11 cellular contexts compared by ENCODE assay signal in the genomic region with DNA sequence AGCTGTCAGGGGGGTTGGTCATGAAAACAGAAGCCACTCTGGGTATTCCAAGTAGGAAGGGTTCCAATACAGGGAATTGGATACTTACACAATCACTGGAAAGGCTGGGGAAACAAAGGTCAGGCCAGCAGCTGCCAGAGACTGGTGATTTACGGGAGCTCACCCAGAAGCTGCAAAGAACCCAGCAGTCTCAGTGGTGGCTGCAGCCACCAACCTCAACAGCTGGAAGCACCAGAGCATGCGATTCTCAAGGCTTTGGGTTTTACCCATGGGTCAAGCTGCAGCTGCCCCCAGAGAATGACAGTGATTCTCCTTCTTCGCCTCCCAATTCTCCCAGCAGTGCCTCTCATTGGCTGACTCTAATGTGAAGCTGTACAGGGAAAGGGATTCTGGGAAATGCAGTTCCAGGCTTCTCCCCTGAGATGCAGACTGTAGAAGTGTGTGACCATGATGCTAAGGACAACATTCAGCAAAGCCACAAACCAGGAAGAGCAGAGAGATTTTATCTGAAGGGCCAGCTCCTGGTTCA.
DNase-seq lines count a peak whose midpoint lies in the region; ATAC-seq, FAIRE-seq and TF ChIP-seq lines count a peak whose summit lies in the region.
"Had no signal": no experiment of that assay in that cellular context is flagged by ENCODE, and none has a peak within 500 bp of the region (broad histone marks: within the 10 kb centered on the region; RNA-seq: fewer than 3 reads in every experiment).

No MANE protein-coding gene starts in this region.

- ATAC-seq in GM21423 (IDR thresholded peaks at IDR 0.05; ENCODE audit: unreplicated experiment) (peak; percentile 96), HG03342 (IDR thresholded peaks at IDR 0.05; ENCODE audit: unreplicated experiment) (peak; percentile 95)

- CTCF ChIA-PET in GM10248 (lab: Yijun Ruan, JAX), result interaction anchor here (0.9 to 2.0 kb wide), 5 partner anchors 9 to 62 kb away, joined by 3 to 5 read pairs (median 5); no protein-coding TSS in a partner anchor

- no peak for TF ChIP-seq CTCF in fibroblast of villous mesenchyme (IDR thresholded peaks at IDR 0.05; ENCODE audit: insufficient read depth, low read depth, low read length)
- TF ChIP-seq CTCF in GM10248 (IDR thresholded peaks at IDR 0.05; ENCODE audit: control extremely low read depth, extremely low read depth, low read depth, missing control alignments), result no peak

- no peak for TF ChIP-seq POLR2A in GM12891 (IDR thresholded peaks at IDR 0.05; ENCODE audit: low read depth, low read length)

- no peak overlapping the region for H3K4me3 ChIP-seq in fibroblast of villous mesenchyme (ENCODE audit: low read depth, low read length)
- H3K4me3 ChIP-seq: heart right ventricle had no signal

- POLR2A ChIA-PET in GM10248 (lab: Yijun Ruan, JAX), result no interaction called here

- DNase-seq in GM12891 (ENCODE audit: insufficient read length, low spot score), result peak; percentile 31
- DNase-seq in fibroblast of villous mesenchyme (ENCODE audit: low read depth), result peak; percentile 42
- no peak for DNase-seq in activated effector memory CD4-positive, alpha-beta T cell treated with anti-CD3 and anti-CD28 coated beads, Interleukin-2, amount 50 U/mL, for 16 hours
- DNase-seq in activated CD4-positive, alpha-beta T cell treated with anti-CD3 and anti-CD28 coated beads, Interleukin-2, amount 50 U/mL, for 1 hour, result no peak
- DNase-seq in putamen (ENCODE audit: low spot score), result no peak
- no peak for DNase-seq in GM10248 (ENCODE audit: extremely low spot score)
- DNase-seq: heart right ventricle; NCI-H2081 treated with DMSO at 0.1 percent for 48 hours; stimulated activated CD4-positive, alpha-beta T cell treated with anti-CD3 and anti-CD28 coated beads, Interleukin-2, amount 100 ng/mL, for 24 hours had no signal

- no peak for FAIRE-seq in GM12891 (lab: Jason Lieb, UNC)

TF ChIP-seq in GM12891, 5 proteins besides CTCF, POLR2A, EP300 and RAD21:
- no peak for TF ChIP-seq SPI1 (IDR thresholded peaks at IDR 0.05; ENCODE audit: low read depth, low read length)
- no peak for TF ChIP-seq TAF1 (IDR thresholded peaks at IDR 0.05; ENCODE audit: low read depth, low read length)
- no peak; the same call in 1 of the 2 replicates for TF ChIP-seq POU2F2 (IDR thresholded peaks at IDR 0.05; ENCODE audit: low read depth, low read length)
- no peak for TF ChIP-seq POLR2AphosphoS5 (IDR thresholded peaks at IDR 0.05; ENCODE audit: low read depth, low read length)
- TF ChIP-seq PAX5 (IDR thresholded peaks at IDR 0.05; ENCODE audit: insufficient read depth, low read length, severe bottlenecking), result peak; percentile 96

Comparison
In these comparisons a context has a peak if more than half of its experiments do, and no peak if none do; other contexts are left out.
1. DNase-seq: peak in GM12891 (single experiment) and fibroblast of villous mesenchyme (single experiment); none in activated effector memory CD4-positive, alpha-beta T cell treated with anti-CD3 and anti-CD28 coated beads, Interleukin-2, amount 50 U/mL, for 16 hours (single experiment), activated CD4-positive, alpha-beta T cell treated with anti-CD3 and anti-CD28 coated beads, Interleukin-2, amount 50 U/mL, for 1 hour (single experiment), putamen (single experiment) and GM10248 (single experiment).